In genomic region chr9:133478851-133479711, GRCh38 we compare ENCODE assay signal across 8 cellular contexts. TPM values are rescaled to one million over a fixed set of nuclear protein-coding genes. Genes with fewer than 3 reads are reported as not detected.
A peak's percentile ranks its signal among the peaks of the same experiment; 100 is the strongest.
DNase-seq lines count a peak whose midpoint lies in the region; ATAC-seq, FAIRE-seq and TF ChIP-seq lines count a peak whose summit lies in the region.

SLC2A6 (minus strand) TSS chr9:133479099; CDS start chr9:133479059, 40 bp downstream.

- FAIRE-seq in D721Med (lab: Jason Lieb, UNC) = no peak
- no peak for FAIRE-seq in HTR-8/SVneo (lab: Jason Lieb, UNC)

- DNase-seq in D721Med (ENCODE audit: insufficient read length, low spot score) = peak; percentile 97
- DNase-seq in HTR-8/SVneo (ENCODE audit: insufficient read length, low spot score) = peak; percentile 89
- DNase-seq in OCI-M1 (lab: John Stamatoyannopoulos, UW) = peak; percentile 75
- DNase-seq in activated T-cell treated with anti-CD3 and anti-CD28 coated beads, Interleukin-2, amount 50 U/mL, for 1 hour = peak; percentile 83
- DNase-seq in stimulated activated CD8-positive, alpha-beta memory T cell treated with anti-CD3 and anti-CD28 coated beads, Interleukin-4, amount 100 ng/mL, for 24 hours (ENCODE audit: low read depth) = peak; percentile 80

- H3K27me3 ChIP-seq in esophagus (ENCODE audit: control insufficient read depth in 1 of 2, insufficient read depth in 2 of 2, low read length in 2 of 2) (no peaks in the 10 kb centered on the region), mucosa of rectum (ENCODE audit: control insufficient read depth in 2 of 2, insufficient read depth in 2 of 2, low read length in 2 of 2) (peaks cover 3 to 4% of the 10 kb centered on the region in 2 donors)

- no peak for TF ChIP-seq CTCF in D721Med (IDR thresholded peaks at IDR 0.05; ENCODE audit: insufficient read depth, missing control alignments)

- H3K36me3 ChIP-seq in esophagus (ENCODE audit: control insufficient read depth in 2 of 2, insufficient read depth in 2 of 2, low read length in 1 of 2) (no peaks in the 10 kb centered on the region), mucosa of rectum (ENCODE audit: control insufficient read depth in 2 of 2, insufficient read depth in 2 of 2, low read length in 2 of 2) (no peaks in the 10 kb centered on the region)

- WGBS in esophagus, 2 donors = 1% methylated on average over 56 to 84 of the region's 84 CpGs

- H3K4me1 ChIP-seq in esophagus (ENCODE audit: control insufficient read depth in 2 of 2, insufficient read depth in 2 of 2, low read length in 1 of 2) = peaks cover 0 to 5% of the 10 kb centered on the region in 2 donors
- peaks cover 7 to 11% of the 10 kb centered on the region in 2 donors for H3K4me1 ChIP-seq in mucosa of rectum (ENCODE audit: control insufficient read depth in 2 of 2, insufficient read depth in 2 of 2, low read length in 2 of 2)

- H3K27ac ChIP-seq in esophagus (ENCODE audit: low read depth in 2 of 2, low read length in 1 of 2) (peak within 1 kb of the TSS in 1 of 2 donors; percentile 27), mucosa of rectum (ENCODE audit: low read depth in 2 of 2, low read length in 2 of 2) (peak within 1 kb of the TSS in 1 of 2 donors; percentile 43)

- peak; percentile 86 for ATAC-seq in GM21390 (IDR thresholded peaks at IDR 0.05; ENCODE audit: unreplicated experiment)

- H3K9me3 ChIP-seq in esophagus (ENCODE audit: control insufficient read depth in 2 of 2, insufficient read depth in 1 of 2, low read depth in 1 of 2, low read length in 1 of 2) = no peaks in the 10 kb centered on the region
- no peaks in the 10 kb centered on the region for H3K9me3 ChIP-seq in mucosa of rectum (ENCODE audit: control insufficient read depth in 2 of 2, low read length in 2 of 2)

- peak within 1 kb of the TSS; percentile 43 to 51 for H3K4me3 ChIP-seq in esophagus (ENCODE audit: low read depth in 1 of 2, low read length in 2 of 2)
- H3K4me3 ChIP-seq in mucosa of rectum (ENCODE audit: low read length in 2 of 2) = peak within 1 kb of the TSS; percentile 60 to 65

- peak within 1 kb of the TSS; percentile 41 to 48 for H3K9ac ChIP-seq in mucosa of rectum (ENCODE audit: low read depth in 1 of 2, low read length in 2 of 2)

RNA-seq across cellular contexts. Expression of gene SLC2A6, which starts in this region (rescaled TPM):
- under 1 TPM; 0.69 TPM for polyA plus RNA-seq in esophagus
